8 cellular contexts compared by ENCODE assay signal in the genomic region with DNA sequence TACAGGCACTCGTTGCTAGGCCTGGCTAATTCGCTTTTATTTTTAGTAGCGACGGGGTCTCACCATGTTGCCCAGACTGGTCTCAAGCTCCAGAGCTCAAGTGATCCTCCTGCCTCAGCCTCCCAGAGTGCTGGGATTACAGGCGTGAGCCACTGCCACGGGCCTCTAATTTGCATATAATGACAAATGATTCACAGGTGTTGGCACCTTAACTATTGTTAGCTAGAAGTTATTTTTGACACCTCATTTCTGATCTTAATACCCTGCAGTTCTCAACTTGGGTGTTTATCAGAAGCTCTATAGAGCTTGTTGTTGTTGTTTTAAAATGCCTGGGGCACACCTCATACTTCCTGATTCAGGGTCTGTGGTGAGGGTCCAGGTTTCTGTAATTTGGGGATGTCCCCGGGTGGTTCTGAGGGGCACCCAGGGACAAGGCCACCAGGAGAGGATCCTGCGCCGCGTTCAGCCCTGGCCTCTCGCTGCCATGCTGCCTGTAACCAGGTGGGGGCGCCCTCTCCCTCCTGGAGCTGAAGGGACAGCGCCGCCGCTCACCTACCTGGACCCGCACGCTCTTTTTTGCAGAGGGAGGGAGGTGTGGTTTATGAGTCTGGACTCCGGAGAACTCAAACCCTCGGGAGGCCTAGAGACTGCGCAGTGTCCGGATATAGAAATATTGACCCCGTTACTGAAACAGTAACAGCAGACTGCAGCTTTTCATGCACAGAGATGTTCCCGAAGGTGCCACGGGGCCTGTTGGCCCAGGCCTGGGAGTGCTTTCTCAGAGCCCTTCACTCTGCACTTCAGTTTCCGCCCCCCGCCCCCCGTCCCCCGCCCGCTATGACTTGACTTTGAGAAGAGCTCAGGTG. TPM values are rescaled to one million over a fixed set of nuclear protein-coding genes. Genes with fewer than 3 reads are reported as not detected.
DNase-seq lines count a peak whose midpoint lies in the region; ATAC-seq, FAIRE-seq and TF ChIP-seq lines count a peak whose summit lies in the region.

No MANE protein-coding gene starts in this region.

- POLR2A ChIA-PET in activated B cell treated with CpG ODN at 0.5 μM for 24 hours (lab: Charles Lee) = interaction anchor here (1.0 to 2.3 kb wide), 7 partner anchors 10 to 587 kb away, joined by 3 to 16 read pairs (median 3); no protein-coding TSS in a partner anchor

- peaks cover 57% of the 10 kb centered on the region for H3K4me1 Mint-ChIP-seq in activated B cell treated with CpG ODN at 0.5 μM for 24 hours

- no peaks in the 10 kb centered on the region for H3K36me3 ChIP-seq in bronchial epithelial cell (ENCODE audit: control insufficient read depth, insufficient read depth, low read length)

- no peak overlapping the region for H3K27ac Mint-ChIP-seq in activated B cell treated with CpG ODN at 0.5 μM for 24 hours

- peak; percentile 29 for ATAC-seq in GM18499 (IDR thresholded peaks at IDR 0.05; ENCODE audit: insufficient read depth, unreplicated experiment)
- ATAC-seq in HG02852 (IDR thresholded peaks at IDR 0.05; ENCODE audit: unreplicated experiment) = peak; percentile 46
- ATAC-seq in activated B cell treated with CpG ODN at 0.5 μM for 24 hours (ENCODE audit: low read depth) = peak; percentile 40

- H3K9me3 Mint-ChIP-seq in activated B cell treated with CpG ODN at 0.5 μM for 24 hours = peaks cover 2% of the 10 kb centered on the region

- H3K4me3 Mint-ChIP-seq in activated B cell treated with CpG ODN at 0.5 μM for 24 hours = peak overlapping the region; percentile 68

- peaks cover 3% of the 10 kb centered on the region for H3K27me3 Mint-ChIP-seq in activated B cell treated with CpG ODN at 0.5 μM for 24 hours

- no peak overlapping the region for H3K4me3 ChIP-seq in bronchial epithelial cell (ENCODE audit: low read depth, low read length)

- no peaks in the 10 kb centered on the region for H3K36me3 Mint-ChIP-seq in activated B cell treated with CpG ODN at 0.5 μM for 24 hours (ENCODE audit: low read depth)

- TF ChIP-seq CTCF in activated B cell treated with CpG ODN at 0.5 μM for 24 hours (IDR thresholded peaks at IDR 0.05) (peak; percentile 22), bronchial epithelial cell (IDR thresholded peaks at IDR 0.05; ENCODE audit: insufficient read depth, low read length, severe bottlenecking) (peak; percentile 98)

- FAIRE-seq in bronchial epithelial cell (lab: Jason Lieb, UNC) = no peak

- CTCF ChIA-PET in activated B cell treated with CpG ODN at 0.5 μM for 24 hours (lab: Charles Lee) = interaction anchor here (0.7 to 2.9 kb wide), 13 partner anchors 14 to 757 kb away, joined by 3 to 29 read pairs (median 3); a partner anchor contains a TSS

- DNase-seq in NCI-H2029 treated with DMSO at 0.1 percent for 48 hours (lab: John Stamatoyannopoulos, UW) (peak; percentile 49), activated B cell treated with CpG ODN at 0.5 μM for 24 hours (peak; percentile 59), bronchial epithelial cell (ENCODE audit: low read depth) (peak; percentile 65), islet precursor cell (peak; percentile 92), cerebellar nuclear complex (lab: John Stamatoyannopoulos, UW) (no peak)
- peak; percentile 52 to 66 for DNase-seq in stimulated activated CD4-positive, alpha-beta T cell treated with anti-CD3 and anti-CD28 coated beads, Interleukin-1b, Interleukin-23, amount 100 ng/mL, for 1 hour (ENCODE audit: low read depth in 2 of 2)

- intact Hi-C loops in activated B cell treated with CpG ODN at 0.5 μM for 24 hours (cut with micrococcal nuclease) = loop anchor here (5.0 kb wide), 1 partner anchor 134 kb away; a partner anchor contains a TSS

- no peaks in the 10 kb centered on the region for H3K27me3 ChIP-seq in bronchial epithelial cell (ENCODE audit: control insufficient read depth, insufficient read depth, low read length)

RNA-seq across cellular contexts. Expression of a gene that starts 23.0 kb away (rescaled TPM):
- 0.35 and 0.59 TPM in 2 replicates for total RNA-seq in activated B cell treated with CpG ODN at 0.5 μM for 24 hours
- total RNA-seq in bronchial epithelial cell = 0.26 TPM in 2 replicates

Comparison
In these comparisons a context has a peak if more than half of its experiments do, and no peak if none do; other contexts are left out.
1. DNase-seq: peak in NCI-H2029 treated with DMSO at 0.1 percent for 48 hours (single experiment), activated B cell treated with CpG ODN at 0.5 μM for 24 hours (single experiment), bronchial epithelial cell (single experiment), islet precursor cell (single experiment) and stimulated activated CD4-positive, alpha-beta T cell treated with anti-CD3 and anti-CD28 coated beads, Interleukin-1b, Interleukin-23, amount 100 ng/mL, for 1 hour (2 of 2); none in cerebellar nuclear complex (0 of 2).
2. Peak in every context shown above with its lines, with median percentiles within 50 percentile points of each other: ATAC-seq.